Comparison of ENCODE assay signal across 8 cellular contexts in genomic region chr4:78776031-78776728, GRCh38. TPM values are rescaled to one million over a fixed set of nuclear protein-coding genes. Genes with fewer than 3 reads are reported as not detected.
A peak's percentile ranks its signal among the peaks of the same experiment; 100 is the strongest.
DNase-seq lines count a peak whose midpoint lies in the region; ATAC-seq and TF ChIP-seq lines count a peak whose summit lies in the region.

Gene BMP2K (plus strand): TSS chr4:78776350. CDS start chr4:78776544, 194 bp downstream.

- no peaks in the 10 kb centered on the region for H3K27me3 ChIP-seq in DND-41 (ENCODE audit: insufficient read depth, low read length, poor library complexity)
- H3K27me3 ChIP-seq in HUES6 (ENCODE audit: control insufficient read depth, insufficient read depth, low read length), result no peaks in the 10 kb centered on the region
- no peaks in the 10 kb centered on the region for H3K27me3 ChIP-seq in SK-N-SH (ENCODE audit: insufficient read depth)
- no peaks in the 10 kb centered on the region for H3K27me3 ChIP-seq in thymus (ENCODE audit: control insufficient read depth, insufficient read depth)

- H3K79me2 ChIP-seq in DND-41 (ENCODE audit: insufficient read depth, low read length), result peaks cover 47% of the 10 kb centered on the region
- H3K79me2 ChIP-seq in SK-N-SH (ENCODE audit: insufficient read depth), result peaks cover 45% of the 10 kb centered on the region

- no peaks in the 10 kb centered on the region for H3K27me3 Mint-ChIP-seq in activated naive CD4-positive, alpha-beta T cell treated with anti-CD3 and anti-CD28 coated beads, Interleukin-2, amount 50 U/mL, for 24 hours
- H3K27me3 Mint-ChIP-seq in osteocyte (ENCODE audit: unreplicated experiment), result no peaks in the 10 kb centered on the region

- no peaks in the 10 kb centered on the region for H3K9me2 ChIP-seq in SK-N-SH

- CTCF ChIA-PET in SK-N-SH (lab: Yijun Ruan, JAX), result interaction anchor here (0.6 to 1.7 kb wide), 4 partner anchors 38 to 1338 kb away, joined by 3 to 5 read pairs (median 3); no protein-coding TSS in a partner anchor

- TF ChIP-seq EP300 in SK-N-SH (IDR thresholded peaks at IDR 0.05; ENCODE audit: borderline replicate concordance in 1 of 2, low read depth in 1 of 2, low read length in 1 of 2), result peak in 1 of 2 experiments; percentile 4; a peak in 1 of 4 replicates

- no peaks in the 10 kb centered on the region for H3K36me3 Mint-ChIP-seq in activated naive CD4-positive, alpha-beta T cell treated with anti-CD3 and anti-CD28 coated beads, Interleukin-2, amount 50 U/mL, for 24 hours
- no peaks in the 10 kb centered on the region for H3K36me3 Mint-ChIP-seq in osteocyte (ENCODE audit: unreplicated experiment)

- H3K36me3 ChIP-seq in DND-41 (ENCODE audit: insufficient read depth, low read length) (no peaks in the 10 kb centered on the region), HUES6 (ENCODE audit: control insufficient read depth, insufficient read depth, low read length) (no peaks in the 10 kb centered on the region), SK-N-SH (replicated peaks in 1 of 2; ENCODE audit: control insufficient read depth in 1 of 2, insufficient read depth in 2 of 2, low read length in 1 of 2) (no peaks in the 10 kb centered on the region), thymus (ENCODE audit: control insufficient read depth, insufficient read depth) (no peaks in the 10 kb centered on the region)

- TF ChIP-seq CTCF in DND-41 (IDR thresholded peaks at IDR 0.05; ENCODE audit: borderline replicate concordance, extremely low read depth, low read length, poor library complexity, severe bottlenecking), result no peak
- TF ChIP-seq CTCF in SK-N-SH (IDR thresholded peaks at IDR 0.05), result no peak
- no peak for TF ChIP-seq CTCF in osteocyte (IDR thresholded peaks at IDR 0.05)

- WGBS in SK-N-SH (ENCODE audit: low lambda C conversion rate), result 0% methylated on average over 15 of the region's 100 CpGs
- WGBS in thymus, result under 1% methylated on average over 100 of the region's 100 CpGs

- TF ChIP-seq RAD21 in SK-N-SH (IDR thresholded peaks at IDR 0.05; ENCODE audit: low read length), result no peak

- H3K4me3 ChIP-seq in DND-41 (ENCODE audit: low read depth in 1 of 2, low read length in 2 of 2) (peak within 1 kb of the TSS; percentile 70 to 79), HUES6 (ENCODE audit: low read depth, low read length) (peak within 1 kb of the TSS; percentile 79), SK-N-SH (ENCODE audit: low read depth in 2 of 2, low read length in 1 of 2) (peak within 1 kb of the TSS; percentile 71 to 95), thymus (ENCODE audit: low read length) (peak within 1 kb of the TSS; percentile 97)

- POLR2A ChIA-PET in SK-N-SH (lab: Yijun Ruan, JAX), result interaction anchor here (0.5 to 1.1 kb wide), 3 partner anchors 12 to 956 kb away, joined by 3 to 4 read pairs (median 3); no protein-coding TSS in a partner anchor

- H2AFZ ChIP-seq in DND-41 (ENCODE audit: low read depth, low read length), result peak within 1 kb of the TSS; percentile 92
- H2AFZ ChIP-seq in SK-N-SH (ENCODE audit: low read depth), result peak within 1 kb of the TSS; percentile 99

- H3K27ac ChIP-seq in DND-41 (ENCODE audit: low read length), result peak within 1 kb of the TSS; percentile 91
- H3K27ac ChIP-seq in HUES6 (ENCODE audit: low read depth, low read length), result peak within 1 kb of the TSS; percentile 99
- peak within 1 kb of the TSS; percentile 95 to 96 for H3K27ac ChIP-seq in SK-N-SH (ENCODE audit: low read depth in 2 of 2, low read length in 1 of 2)
- H3K27ac ChIP-seq in thymus (ENCODE audit: low read depth), result peak within 1 kb of the TSS; percentile 95

- no peaks in the 10 kb centered on the region for H3F3A ChIP-seq in SK-N-SH (replicated peaks; ENCODE audit: insufficient read depth)

- H3K4me2 ChIP-seq in DND-41 (ENCODE audit: insufficient read depth, low read length) (peak within 1 kb of the TSS; percentile 78), SK-N-SH (peak within 1 kb of the TSS; percentile 93)

- H3K4me1 ChIP-seq in DND-41 (ENCODE audit: insufficient read depth, low read length), result peaks cover 35% of the 10 kb centered on the region
- peaks cover 32% of the 10 kb centered on the region for H3K4me1 ChIP-seq in HUES6 (ENCODE audit: control insufficient read depth, insufficient read depth, low read length)
- H3K4me1 ChIP-seq in SK-N-SH (ENCODE audit: control insufficient read depth in 1 of 2, insufficient read depth in 2 of 2, low read depth in 1 of 2, low read length in 1 of 2), result peaks cover 10% of the 10 kb centered on the region in 2 experiments; a peak in 2 of 4 replicates
- H3K4me1 ChIP-seq in thymus (ENCODE audit: control insufficient read depth, insufficient read depth, low read length), result peaks cover 7% of the 10 kb centered on the region

- peak within 1 kb of the TSS; percentile 93 for H3K4me3 Mint-ChIP-seq in activated naive CD4-positive, alpha-beta T cell treated with anti-CD3 and anti-CD28 coated beads, Interleukin-2, amount 50 U/mL, for 24 hours
- peak within 1 kb of the TSS; percentile 93 for H3K4me3 Mint-ChIP-seq in osteocyte (ENCODE audit: unreplicated experiment)

- H4K20me1 ChIP-seq in DND-41 (ENCODE audit: insufficient read depth, low read length) (no peaks in the 10 kb centered on the region; the same call in 1 of the 2 replicates), SK-N-SH (ENCODE audit: insufficient read depth) (peaks cover 31% of the 10 kb centered on the region)

- H3K4me1 Mint-ChIP-seq in activated naive CD4-positive, alpha-beta T cell treated with anti-CD3 and anti-CD28 coated beads, Interleukin-2, amount 50 U/mL, for 24 hours, result peaks cover 24% of the 10 kb centered on the region
- peaks cover 10% of the 10 kb centered on the region for H3K4me1 Mint-ChIP-seq in osteocyte (ENCODE audit: unreplicated experiment)

- peak within 1 kb of the TSS; percentile 91 for H3K27ac Mint-ChIP-seq in activated naive CD4-positive, alpha-beta T cell treated with anti-CD3 and anti-CD28 coated beads, Interleukin-2, amount 50 U/mL, for 24 hours
- peak within 1 kb of the TSS; percentile 99 for H3K27ac Mint-ChIP-seq in osteocyte (ENCODE audit: unreplicated experiment)

- DNase-seq in DND-41, result peak; percentile 84
- peak; percentile 95 for DNase-seq in SK-N-SH
- DNase-seq in glomerular endothelial cell (ENCODE audit: extremely low read depth, low read depth, low spot score), result no peak
- peak; percentile 93 for DNase-seq in osteocyte (ENCODE audit: extremely low spot score, unreplicated experiment)

- H3K9me3 Mint-ChIP-seq in activated naive CD4-positive, alpha-beta T cell treated with anti-CD3 and anti-CD28 coated beads, Interleukin-2, amount 50 U/mL, for 24 hours, result no peaks in the 10 kb centered on the region
- H3K9me3 Mint-ChIP-seq in osteocyte (ENCODE audit: unreplicated experiment), result no peaks in the 10 kb centered on the region

- ATAC-seq in DND-41 (ENCODE audit: insufficient read depth, low read depth) (peak; percentile 78), GM21390 (IDR thresholded peaks at IDR 0.05; ENCODE audit: unreplicated experiment) (peak; percentile 71)

- no peaks in the 10 kb centered on the region for H3K9me3 ChIP-seq in DND-41 (ENCODE audit: insufficient read depth, low read length, severe bottlenecking)
- H3K9me3 ChIP-seq in HUES6 (ENCODE audit: control insufficient read depth, insufficient read depth, low read depth, low read length), result no peaks in the 10 kb centered on the region
- H3K9me3 ChIP-seq in SK-N-SH, result no peaks in the 10 kb centered on the region
- peaks cover 2% of the 10 kb centered on the region for H3K9me3 ChIP-seq in thymus (ENCODE audit: control insufficient read depth)

- peak within 1 kb of the TSS; percentile 80 for H3K9ac ChIP-seq in DND-41 (ENCODE audit: low read depth, low read length)
- H3K9ac ChIP-seq in HUES6 (ENCODE audit: low read length), result peak within 1 kb of the TSS; percentile 99
- H3K9ac ChIP-seq in SK-N-SH, result peak within 1 kb of the TSS; percentile 94

TF ChIP-seq in SK-N-SH, 30 proteins besides CTCF, POLR2A, EP300 and RAD21 (continues in another document):
- TF ChIP-seq NRF1 (IDR thresholded peaks at IDR 0.05; ENCODE audit: low read depth, low read length), result no peak
- TF ChIP-seq YY1 (IDR thresholded peaks at IDR 0.05; ENCODE audit: low read depth), result 0 out of 2 replicates have a peak, but pooled peaks have one; percentile 11
- TF ChIP-seq, protein P1, sequence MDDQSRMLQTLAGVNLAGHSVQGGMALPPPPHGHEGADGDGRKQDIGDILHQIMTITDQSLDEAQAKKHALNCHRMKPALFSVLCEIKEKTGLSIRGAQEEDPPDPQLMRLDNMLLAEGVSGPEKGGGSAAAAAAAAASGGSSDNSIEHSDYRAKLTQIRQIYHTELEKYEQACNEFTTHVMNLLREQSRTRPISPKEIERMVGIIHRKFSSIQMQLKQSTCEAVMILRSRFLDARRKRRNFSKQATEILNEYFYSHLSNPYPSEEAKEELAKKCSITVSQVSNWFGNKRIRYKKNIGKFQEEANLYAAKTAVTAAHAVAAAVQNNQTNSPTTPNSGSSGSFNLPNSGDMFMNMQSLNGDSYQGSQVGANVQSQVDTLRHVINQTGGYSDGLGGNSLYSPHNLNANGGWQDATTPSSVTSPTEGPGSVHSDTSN (IDR thresholded peaks at IDR 0.05), result no peak
- no peak for TF ChIP-seq IRF3 (IDR thresholded peaks at IDR 0.05; ENCODE audit: low read depth, low read length)
- no peak for TF ChIP-seq EZH2phosphoT487 (IDR thresholded peaks at IDR 0.05; ENCODE audit: borderline replicate concordance, low read depth)
- TF ChIP-seq MEF2A (IDR thresholded peaks at IDR 0.05; ENCODE audit: borderline replicate concordance, low read depth), result no peak
- TF ChIP-seq TEAD4 (IDR thresholded peaks at IDR 0.05; ENCODE audit: borderline replicate concordance, insufficient read depth), result no peak
- TF ChIP-seq MXI1 (IDR thresholded peaks at IDR 0.05; ENCODE audit: low read depth, low read length), result peak; percentile 1; the same call in 1 of the 2 replicates
- TF ChIP-seq FOXJ3 (CRISPR knock-in tag; IDR thresholded peaks at IDR 0.05), result no peak
- no peak for TF ChIP-seq NFIC (IDR thresholded peaks at IDR 0.05; ENCODE audit: borderline replicate concordance)
- TF ChIP-seq TCF12 (IDR thresholded peaks at IDR 0.05), result no peak

RNA-seq across cellular contexts. Expression of gene BMP2K, which starts in this region (rescaled TPM):
- polyA plus RNA-seq in SK-N-SH (2012; rRNA removed) (7.2 and 10.0 TPM in 2 replicates), thymus (34.3 TPM)
- polyA plus RNA-seq in SK-N-SH (2012; cell fraction: cytosol; rRNA removed), result 8.6 and 8.9 TPM in 2 replicates
- 10.7 and 22.6 TPM in 2 replicates for polyA plus RNA-seq in SK-N-SH (2012; cell fraction: nucleus; rRNA removed)
- total RNA-seq in glomerular endothelial cell (45.3 and 57.9 TPM in 2 replicates), osteocyte (19.5 and 23.0 TPM in 2 replicates)
